1 cellular context compared by ENCODE assay signal in the genomic region with DNA sequence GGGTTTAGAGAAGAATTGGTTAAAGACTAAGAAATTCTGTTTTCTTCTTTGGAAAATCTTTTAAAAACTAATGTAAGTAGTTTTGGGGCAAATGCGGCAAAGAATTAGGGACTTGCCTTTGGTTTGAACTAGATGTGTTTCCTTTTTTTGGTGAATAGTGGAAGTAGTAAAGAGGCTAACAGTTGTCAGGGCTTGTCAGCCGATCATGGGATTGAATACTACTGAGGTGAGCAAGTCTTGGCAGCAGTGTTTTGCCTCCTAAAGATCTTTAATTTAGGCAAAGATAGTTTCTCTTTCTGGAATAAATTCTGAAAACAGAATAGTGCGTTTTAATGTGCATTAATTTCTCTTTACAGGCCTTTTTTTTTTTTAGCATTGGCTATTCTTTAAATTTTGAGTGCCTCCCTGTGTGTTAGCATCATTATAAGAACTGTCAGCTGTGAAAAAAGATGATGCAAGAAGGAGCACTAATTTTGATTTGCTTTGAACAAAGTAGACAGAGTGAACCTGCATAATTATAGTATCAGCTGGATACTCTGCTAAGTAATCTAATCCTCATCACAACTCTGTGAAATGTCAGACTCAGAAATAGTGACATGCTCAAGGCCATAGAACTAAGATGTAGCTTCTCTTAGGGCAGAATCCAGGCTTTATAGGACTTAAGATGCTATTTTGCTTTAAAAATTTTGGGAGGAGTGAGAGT.
TF ChIP-seq lines count a peak whose summit lies in the region.

No MANE protein-coding gene starts in this region.

TF ChIP-seq in HEK293, 187 proteins besides CTCF, POLR2A, EP300 and RAD21 (continued from another document):
- TF ChIP-seq, protein P1, sequence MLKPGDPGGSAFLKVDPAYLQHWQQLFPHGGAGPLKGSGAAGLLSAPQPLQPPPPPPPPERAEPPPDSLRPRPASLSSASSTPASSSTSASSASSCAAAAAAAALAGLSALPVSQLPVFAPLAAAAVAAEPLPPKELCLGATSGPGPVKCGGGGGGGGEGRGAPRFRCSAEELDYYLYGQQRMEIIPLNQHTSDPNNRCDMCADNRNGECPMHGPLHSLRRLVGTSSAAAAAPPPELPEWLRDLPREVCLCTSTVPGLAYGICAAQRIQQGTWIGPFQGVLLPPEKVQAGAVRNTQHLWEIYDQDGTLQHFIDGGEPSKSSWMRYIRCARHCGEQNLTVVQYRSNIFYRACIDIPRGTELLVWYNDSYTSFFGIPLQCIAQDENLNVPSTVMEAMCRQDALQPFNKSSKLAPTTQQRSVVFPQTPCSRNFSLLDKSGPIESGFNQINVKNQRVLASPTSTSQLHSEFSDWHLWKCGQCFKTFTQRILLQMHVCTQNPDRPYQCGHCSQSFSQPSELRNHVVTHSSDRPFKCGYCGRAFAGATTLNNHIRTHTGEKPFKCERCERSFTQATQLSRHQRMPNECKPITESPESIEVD (tag by site-specific recombination; IDR thresholded peaks at IDR 0.05) = peak; percentile 22; the same call in 1 of the 2 replicates
- no peak for TF ChIP-seq ZSCAN23 (tag by site-specific recombination; IDR thresholded peaks at IDR 0.05)
- no peak for TF ChIP-seq ZNF423 (tag by site-specific recombination; IDR thresholded peaks at IDR 0.05)
- no peak for TF ChIP-seq EGR2 (tag by site-specific recombination; IDR thresholded peaks at IDR 0.05; ENCODE audit: low read depth)
- no peak for TF ChIP-seq ZNF626 (tag by site-specific recombination; IDR thresholded peaks at IDR 0.05)
TF ChIP-seq in HEK293: peak in this region for 3.
